ENCODE assay signal across 22 cellular contexts in the genomic region with DNA sequence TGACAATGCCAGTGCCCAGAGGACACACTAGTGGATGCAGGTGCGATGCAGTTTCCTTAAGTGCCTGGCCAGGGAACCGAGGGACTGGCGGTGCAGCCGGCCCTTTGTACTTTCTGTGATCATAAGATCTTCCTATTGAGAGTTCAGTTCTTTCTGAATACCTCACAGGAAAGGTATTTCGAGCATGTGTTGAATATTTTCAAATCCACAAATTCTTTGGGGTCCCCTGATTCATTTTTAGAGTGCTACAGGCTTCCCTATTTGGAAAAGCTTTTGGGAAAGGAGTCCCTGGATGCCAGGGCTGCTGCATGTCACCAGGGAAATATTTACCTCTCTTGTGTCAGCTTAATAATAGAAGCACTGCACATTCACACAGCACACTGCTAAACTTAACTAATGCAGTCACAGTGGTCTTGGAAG.
DNase-seq lines count a peak whose midpoint lies in the region; ATAC-seq and TF ChIP-seq lines count a peak whose summit lies in the region.
"Had no signal": no experiment of that assay in that cellular context is flagged by ENCODE, and none has a peak within 500 bp of the region (broad histone marks: within the 10 kb centered on the region; RNA-seq: fewer than 3 reads in every experiment).

No MANE protein-coding gene starts in this region.

- H3K27ac ChIP-seq in H9 (ENCODE audit: insufficient read length, low read depth, low read length), result no peak overlapping the region
- H3K27ac ChIP-seq in gastrocnemius medialis, result peak overlapping the region; percentile 74 to 90 (median 81)
- H3K27ac ChIP-seq: hepatocyte, thoracic aorta had no signal

- no peak overlapping the region for H3K4me2 ChIP-seq in H9 (ENCODE audit: insufficient read depth, insufficient read length, low read length)
- H3K4me2 ChIP-seq: hepatocyte had no signal

- H2AFZ ChIP-seq in H9 (ENCODE audit: low read length), result no peak overlapping the region
- H2AFZ ChIP-seq: hepatocyte had no signal

- no peak overlapping the region for H3K4ac ChIP-seq in H9 (ENCODE audit: low read depth, low read length)

- H3K27me3 Mint-ChIP-seq in H9 (ENCODE audit: low read depth), result peaks cover 6% of the 10 kb centered on the region; the same call in 1 of the 2 replicates

- no peak overlapping the region for H4K91ac ChIP-seq in H9 (ENCODE audit: insufficient read length, low read depth, low read length)

- DNase-seq in H9 (peak; percentile 19), choroid plexus epithelial cell (ENCODE audit: low read depth) (peak; percentile 15), islet precursor cell (peak; percentile 53), gastrocnemius medialis (peak in 1 of 2 donors; percentile 28), NCI-H82 (lab: John Stamatoyannopoulos, UW) (no peak)
- DNase-seq: activated gamma-delta T cell; amniotic stem cell; cerebellar nuclear complex; effector memory CD4-positive, alpha-beta T cell; KG1; kidney; midbrain; NCI-H1048; NCI-H2081; NCI-H524; SHP77; stimulated activated CD4-positive, alpha-beta T cell treated with anti-CD3 and anti-CD28 coated beads, Interleukin-15, amount 100 ng/mL, for 24 hours had no signal

- in situ Hi-C loops in gastrocnemius medialis (cut with MboI; ENCODE audit: low sequenced_read_pairs in 4 of 4), result loop anchor here (25.0 kb wide), 1 partner anchor 274 kb away; a partner anchor contains a TSS

- H3K9me3 ChIP-seq in H9 (ENCODE audit: control insufficient read depth, low read depth, low read length) (no peaks in the 10 kb centered on the region), gastrocnemius medialis (no peaks in the 10 kb centered on the region)
- H3K9me3 ChIP-seq: thoracic aorta had no signal

- H4K5ac ChIP-seq in H9 (ENCODE audit: insufficient read length, low read depth, low read length), result no peak overlapping the region

- no peaks in the 10 kb centered on the region; a peak in 2 of 7 replicates for H3K36me3 Mint-ChIP-seq in H9 (ENCODE audit: insufficient read depth in 1 of 3, low read depth in 3 of 3)

- no peaks in the 10 kb centered on the region for H3K36me3 ChIP-seq in gastrocnemius medialis
- H3K36me3 ChIP-seq: thoracic aorta had no signal

- H3K18ac ChIP-seq in H9 (ENCODE audit: insufficient read length, low read depth, low read length), result no peak overlapping the region

- H4K20me1 ChIP-seq in H9 (ENCODE audit: control insufficient read depth, insufficient read depth, insufficient read length), result no peaks in the 10 kb centered on the region

- H4K8ac ChIP-seq in H9 (replicated peaks; ENCODE audit: insufficient read length, low read depth, low read length), result no peak overlapping the region

- no peak overlapping the region for H3K14ac ChIP-seq in H9 (ENCODE audit: insufficient read depth, low read length)

- H2BK5ac ChIP-seq in H9 (ENCODE audit: insufficient read length, low read length), result no peak overlapping the region

- no peak overlapping the region for H3K23ac ChIP-seq in H9 (ENCODE audit: insufficient read length, low read depth, low read length)

- no peak overlapping the region for H2AK5ac ChIP-seq in H9 (ENCODE audit: insufficient read length, low read length)

- peaks cover 4 to 9% of the 10 kb centered on the region in 2 experiments; a peak in 3 of 4 replicates for H3K4me1 Mint-ChIP-seq in H9

- no peak overlapping the region for H2BK20ac ChIP-seq in H9 (ENCODE audit: low read depth, low read length, poor library complexity, severe bottlenecking)

- peak; percentile 27 to 45 for ATAC-seq in gastrocnemius medialis
- ATAC-seq in HG03095 (IDR thresholded peaks at IDR 0.05; ENCODE audit: unreplicated experiment), result no peak
- ATAC-seq in HG03457 (IDR thresholded peaks at IDR 0.05; ENCODE audit: unreplicated experiment), result no peak
- ATAC-seq in HG02798 (IDR thresholded peaks at IDR 0.05; ENCODE audit: poor library complexity, unreplicated experiment), result no peak

- H3K4me1 ChIP-seq in H9 (ENCODE audit: insufficient read depth, low read length) (no peaks in the 10 kb centered on the region), gastrocnemius medialis (peaks cover 30 to 40% of the 10 kb centered on the region in 2 donors)

- no peaks in the 10 kb centered on the region for H3K23me2 ChIP-seq in H9 (ENCODE audit: insufficient read length, low read depth, low read length, poor library complexity, severe bottlenecking)

- H3K27me3 ChIP-seq in H9 (ENCODE audit: insufficient read depth, low read length), result no peaks in the 10 kb centered on the region
- H3K27me3 ChIP-seq in gastrocnemius medialis, result no peaks in the 10 kb centered on the region
- H3K27me3 ChIP-seq: hepatocyte had no signal

- H2BK12ac ChIP-seq in H9 (ENCODE audit: insufficient read length, low read depth, low read length), result no peak overlapping the region

- no peaks in the 10 kb centered on the region for H3K79me2 ChIP-seq in H9 (ENCODE audit: insufficient read depth, low read length)
- H3K79me2 ChIP-seq: hepatocyte had no signal

- no peak overlapping the region for H3K27ac Mint-ChIP-seq in H9

- H2BK15ac ChIP-seq in H9 (ENCODE audit: low read depth, low read length), result no peak overlapping the region

- peaks cover 3 to 10% of the 10 kb centered on the region in 2 experiments; a peak in 1 of 5 replicates for H3K9me3 Mint-ChIP-seq in H9

- intact Hi-C loops in gastrocnemius medialis (cut with DNase I; ENCODE audit: low total_unique reads), result loop anchor here (10.0 kb wide), 1 partner anchor 401 kb away; no protein-coding TSS in a partner anchor

- H3K56ac ChIP-seq in H9 (ENCODE audit: insufficient read length, low read depth, low read length), result no peak overlapping the region

- no peak for TF ChIP-seq POLR2A in gastrocnemius medialis (IDR thresholded peaks at IDR 0.05)

- no peak overlapping the region for H3T11ph ChIP-seq in H9 (ENCODE audit: low read length)

- no peak overlapping the region for H3K9ac ChIP-seq in H9 (ENCODE audit: extremely low read depth, insufficient read length, low read length)

- H3K4me3 ChIP-seq in choroid plexus epithelial cell (ENCODE audit: low read depth, low read length), result no peak overlapping the region
- no peak overlapping the region for H3K4me3 ChIP-seq in gastrocnemius medialis
- H3K4me3 ChIP-seq: hepatocyte, thoracic aorta had no signal

- WGBS in H9 (ENCODE audit: extremely low coverage, insufficient read length, low lambda C conversion rate), result no CpG with 5 or more reads among the region's 5 CpGs

- TF ChIP-seq CTCF in H9 (conservative IDR thresholded peaks at IDR 0.05), result no peak
- TF ChIP-seq CTCF in choroid plexus epithelial cell (conservative IDR thresholded peaks at IDR 0.05; ENCODE audit: low read depth, low read length), result no peak
- no peak for TF ChIP-seq CTCF in gastrocnemius medialis (IDR thresholded peaks at IDR 0.05 in 4 of 5, conservative IDR thresholded peaks at IDR 0.05 in 1 of 5)

- no peak overlapping the region for H2BK120ac ChIP-seq in H9 (ENCODE audit: low read depth, low read length, poor library complexity, severe bottlenecking)

- no peak overlapping the region for H3K4me3 Mint-ChIP-seq in H9

- no peaks in the 10 kb centered on the region for H3K79me1 ChIP-seq in H9 (ENCODE audit: insufficient read depth, low read depth, low read length, poor library complexity, severe bottlenecking)

Comparison
In these comparisons a context has a peak if more than half of its experiments do, and no peak if none do; other contexts are left out.
1. ATAC-seq: peak in gastrocnemius medialis (2 of 2); none in HG03095 (single experiment), HG03457 (single experiment) and HG02798 (single experiment).